8 cellular contexts compared by ENCODE assay signal in the genomic region with DNA sequence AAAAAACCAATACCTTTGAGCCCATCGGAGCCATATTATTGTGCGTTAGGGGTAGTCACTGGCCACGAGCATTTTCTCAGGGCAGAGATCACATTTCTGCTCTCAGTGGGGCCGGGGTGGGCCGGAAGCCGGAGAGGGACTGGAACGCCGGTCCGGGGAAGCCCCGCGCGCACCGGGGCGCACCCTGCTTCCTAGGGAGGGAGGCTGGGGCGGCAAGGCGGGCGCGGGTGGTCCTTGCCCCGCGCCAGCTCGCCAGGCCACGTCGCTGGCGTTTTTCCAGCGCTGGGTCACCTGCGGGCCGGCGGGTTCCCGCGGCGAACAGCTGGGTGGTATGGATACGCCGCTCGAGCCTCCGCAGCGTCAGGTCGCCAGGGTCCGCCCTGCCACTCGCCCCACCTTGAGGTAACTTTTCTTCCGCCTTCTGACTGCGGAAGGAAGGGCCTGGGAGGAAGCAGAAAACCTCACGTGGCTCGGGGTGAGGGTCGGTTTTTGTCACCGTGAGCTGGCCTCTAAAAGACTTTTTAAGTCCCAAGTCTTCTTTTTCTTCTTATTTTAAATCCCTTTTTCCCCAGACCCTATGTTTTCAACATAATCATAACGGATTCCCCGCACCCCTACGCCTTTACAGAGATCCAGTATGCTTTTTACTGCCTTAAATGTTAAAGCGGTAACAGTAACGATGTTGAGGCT. TPM values are rescaled to one million over a fixed set of nuclear protein-coding genes. Genes with fewer than 3 reads are reported as not detected.
DNase-seq lines count a peak whose midpoint lies in the region; ATAC-seq and TF ChIP-seq lines count a peak whose summit lies in the region.

No MANE protein-coding gene starts in this region.

- peak overlapping the region; percentile 94 for H2AFZ ChIP-seq in ACC112 (ENCODE audit: low read length, unreplicated experiment)

- DNase-seq in OCI-M1 (lab: John Stamatoyannopoulos, UW) (peak; percentile 93), globus pallidus (ENCODE audit: low spot score) (peak; percentile 28), pons (ENCODE audit: low spot score) (peak; percentile 47), upper lobe of right lung (peak; percentile 88)
- peak; percentile 74 for DNase-seq in activated T-helper 9 cell treated with anti-CD3 and anti-CD28 coated beads, Interleukin-2, amount 50 U/mL, for 16 hours (ENCODE audit: low read depth)

- H3K36me3 ChIP-seq in ACC112 (ENCODE audit: insufficient read depth, low read length) (peaks cover 22% of the 10 kb centered on the region), upper lobe of right lung (peaks cover 18% of the 10 kb centered on the region)

- peaks cover 30% of the 10 kb centered on the region for H3K79me2 ChIP-seq in ACC112 (ENCODE audit: control insufficient read depth, insufficient read depth, low read length, unreplicated experiment)

- H3K27me3 ChIP-seq in ACC112 (ENCODE audit: insufficient read depth, low read length): no peaks in the 10 kb centered on the region
- H3K27me3 ChIP-seq in upper lobe of right lung: no peaks in the 10 kb centered on the region

- H3K4me1 ChIP-seq in ACC112 (ENCODE audit: control insufficient read depth, insufficient read depth, low read length, unreplicated experiment) (peaks cover 27% of the 10 kb centered on the region), upper lobe of right lung (peaks cover 29% of the 10 kb centered on the region)

- ATAC-seq in GM18870 (IDR thresholded peaks at IDR 0.05; ENCODE audit: unreplicated experiment) (peak; percentile 39), HG03097 (IDR thresholded peaks at IDR 0.05; ENCODE audit: low FRiP score, unreplicated experiment) (peak; percentile 41), upper lobe of right lung (peak; percentile 56)

- H3K27ac ChIP-seq in ACC112 (ENCODE audit: low read depth, low read length) (peak overlapping the region; percentile 97), upper lobe of right lung (peak overlapping the region; percentile 100)

- peak overlapping the region; percentile 78 for H3K4me3 ChIP-seq in ACC112 (ENCODE audit: low read depth, low read length)
- peak overlapping the region; percentile 76 for H3K4me3 ChIP-seq in upper lobe of right lung

- H3K9me3 ChIP-seq in upper lobe of right lung: no peaks in the 10 kb centered on the region

- intact Hi-C loops in upper lobe of right lung (cut with DNase I): no loop called here

- no peak for TF ChIP-seq CTCF in upper lobe of right lung (IDR thresholded peaks at IDR 0.05)

RNA-seq across cellular contexts. Expression of a gene that starts 2.7 kb away (rescaled TPM):
- total RNA-seq in upper lobe of right lung: 9,028 TPM

Comparison
In these comparisons a context has a peak if more than half of its experiments do, and no peak if none do; other contexts are left out.
1. Peak in every context shown above with its lines: DNase-seq, ATAC-seq, H3K4me3 ChIP-seq and H3K27ac ChIP-seq.
2. DNase-seq: peak in every context shown above with its lines; median percentile 93 in OCI-M1; 88 in upper lobe of right lung; 74 in activated T-helper 9 cell treated with anti-CD3 and anti-CD28 coated beads, Interleukin-2, amount 50 U/mL, for 16 hours; 47 in pons; 28 in globus pallidus.